9 cellular contexts compared by ENCODE assay signal in the genomic region with DNA sequence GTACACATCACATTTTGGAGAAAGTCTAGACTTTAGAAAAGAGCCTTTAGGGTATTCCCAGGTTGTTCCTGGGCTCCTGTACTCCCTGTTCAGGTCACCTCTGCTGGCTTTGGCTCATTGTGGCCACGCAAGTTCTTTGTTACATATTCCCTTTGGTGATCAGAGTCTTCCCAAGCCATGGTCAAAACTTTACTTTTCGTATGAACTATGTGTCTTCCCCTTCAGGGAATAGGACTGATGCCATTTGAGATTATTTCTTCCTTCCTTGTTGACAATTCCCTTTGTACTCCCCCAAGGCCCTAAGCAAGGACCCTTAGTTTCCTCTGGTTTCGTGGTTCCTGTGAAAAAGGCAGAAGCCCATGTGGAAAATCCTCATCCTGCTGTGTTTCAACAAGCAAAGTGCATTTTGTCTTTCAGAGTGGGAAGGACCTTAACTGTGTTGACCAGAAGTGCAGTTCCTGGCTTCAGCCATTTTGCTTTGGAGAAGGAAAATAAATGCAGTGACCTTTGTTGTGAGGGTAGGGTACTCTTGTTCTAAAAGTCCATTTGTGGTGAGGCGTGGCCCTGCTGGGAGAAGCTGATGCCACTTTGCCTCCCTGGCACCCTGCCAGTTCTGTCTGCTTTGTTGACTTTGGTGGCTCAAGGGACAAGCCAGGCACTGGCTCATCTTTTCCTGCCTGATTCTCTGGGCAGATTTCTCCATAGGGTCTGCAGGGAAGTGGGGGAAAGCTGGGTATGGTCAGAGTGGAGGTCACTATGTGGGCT. TPM values are rescaled to one million over a fixed set of nuclear protein-coding genes. Genes with fewer than 3 reads are reported as not detected.
DNase-seq lines count a peak whose midpoint lies in the region; ATAC-seq, FAIRE-seq and TF ChIP-seq lines count a peak whose summit lies in the region.
"Had no signal": no experiment of that assay in that cellular context is flagged by ENCODE, and none has a peak within 500 bp of the region (broad histone marks: within the 10 kb centered on the region; RNA-seq: fewer than 3 reads in every experiment).

No MANE protein-coding gene starts in this region.

- no peak overlapping the region for H2AFZ ChIP-seq in HCT116 (ENCODE audit: low read depth, low read length, poor library complexity, severe bottlenecking)

- no peak for TF ChIP-seq POLR2A in HCT116 (IDR thresholded peaks at IDR 0.05; ENCODE audit: borderline replicate concordance, extremely low read depth, insufficient read depth, insufficient read length)

- ATAC-seq in HCT116 (peak; percentile 63), Right ventricle myocardium inferior (peak; percentile 45), sciatic nerve (peak; percentile 27), T-cell (replicated peaks in 1 of 4) (no peak)

- peaks cover 81% of the 10 kb centered on the region for H3K79me2 ChIP-seq in HCT116 (ENCODE audit: insufficient read depth, low read length)

- TF ChIP-seq CTCF in HCT116 (IDR thresholded peaks at IDR 0.05 in 2 of 3, conservative IDR thresholded peaks at IDR 0.05 in 1 of 3; ENCODE audit: borderline replicate concordance in 1 of 3, insufficient read depth in 1 of 3, low read depth in 2 of 3, low read length in 2 of 3), result no peak
- no peak for TF ChIP-seq CTCF in GM13976 (IDR thresholded peaks at IDR 0.05; ENCODE audit: borderline replicate concordance, control extremely low read depth, extremely low read depth, insufficient read depth, missing control alignments)

- H3K4me1 Mint-ChIP-seq in CD4-positive, alpha-beta memory T cell, result peaks cover 4 to 13% (median 9%) of the 10 kb centered on the region in 4 donors
- peaks cover 4 to 5% (median 5%) of the 10 kb centered on the region in 3 donors for H3K4me1 Mint-ChIP-seq in T-cell

- H3K36me3 ChIP-seq in HCT116 (ENCODE audit: control insufficient read depth in 1 of 2, insufficient read depth in 2 of 2, low read length in 2 of 2), result no peaks in the 10 kb centered on the region
- H3K36me3 ChIP-seq in CD4-positive, alpha-beta memory T cell (ENCODE audit: insufficient read depth, low read length), result no peaks in the 10 kb centered on the region

- H3K27ac ChIP-seq in HCT116 (ENCODE audit: low read depth, low read length), result peak overlapping the region; percentile 41
- H3K27ac ChIP-seq in CD4-positive, alpha-beta memory T cell (ENCODE audit: low read depth, low read length), result no peak overlapping the region

- in situ Hi-C loops in GM13976 (cut with MboI; ENCODE audit: low sequenced_read_pairs, unreplicated experiment), result no loop called here

- RAD21 ChIA-PET in HCT116 (lab: Charles Lee; ENCODE audit: low non-redundant PET in 1 of 2, low total read pairs in 2 of 2, uncharacterized antibody in 2 of 2, unreplicated experiment in 2 of 2), result interaction anchor here in 1 of 2 experiments (1.0 kb wide), 1 partner anchor 56 kb away, joined by 3 read pairs; a partner anchor contains a TSS

- no peak for TF ChIP-seq RAD21 in HCT116 (IDR thresholded peaks at IDR 0.05; ENCODE audit: low read depth)

- no peak overlapping the region for H3K4me3 Mint-ChIP-seq in CD4-positive, alpha-beta memory T cell
- no peak overlapping the region for H3K4me3 Mint-ChIP-seq in T-cell

- H3K9me2 ChIP-seq in HCT116 (ENCODE audit: insufficient read depth), result no peaks in the 10 kb centered on the region

- peaks cover 5% of the 10 kb centered on the region; the same call in 1 of the 2 replicates for H4K20me1 ChIP-seq in HCT116 (ENCODE audit: insufficient read depth)

- peaks cover 23 to 28% of the 10 kb centered on the region in 2 experiments for H3K4me1 ChIP-seq in HCT116 (ENCODE audit: control insufficient read depth in 1 of 2, insufficient read depth in 2 of 2, low read length in 2 of 2)
- peaks cover 6% of the 10 kb centered on the region for H3K4me1 ChIP-seq in CD4-positive, alpha-beta memory T cell (ENCODE audit: insufficient read depth, low read length)

- no peak for FAIRE-seq in urothelium cell line (lab: Jason Lieb, UNC)

- POLR2A ChIA-PET in HCT116 (lab: Charles Lee) (no interaction called here), T-cell (lab: Charles Lee) (interaction anchor here in 1 of 2 donors (0.6 kb wide), 1 partner anchor 11 kb away, joined by 3 read pairs; no protein-coding TSS in a partner anchor)
- POLR2A ChIA-PET in CD4-positive, alpha-beta memory T cell (lab: Charles Lee; ENCODE audit: partially characterized antibody), result interaction anchor here (0.7 to 1.0 kb wide), 2 partner anchors 9 to 57 kb away, joined by 3 to 4 read pairs; no protein-coding TSS in a partner anchor

- no peaks in the 10 kb centered on the region for H3K27me3 ChIP-seq in HCT116 (ENCODE audit: insufficient read depth, low read length)
- no peaks in the 10 kb centered on the region for H3K27me3 ChIP-seq in CD4-positive, alpha-beta memory T cell (ENCODE audit: insufficient read depth, low read length)

- peak overlapping the region; percentile 59 for H3K4me2 ChIP-seq in HCT116 (ENCODE audit: low read length)

- H3K27ac Mint-ChIP-seq in CD4-positive, alpha-beta memory T cell, result peak overlapping the region in 1 of 7 donors; percentile 15
- no peak overlapping the region for H3K27ac Mint-ChIP-seq in T-cell
- H3K27ac Mint-ChIP-seq: activated T-helper 2 cell treated with anti-CD3 and anti-CD28 coated beads, Interferon-gamma antibody, Interleukin-2, Interleukin-4, amounts not matched to agents 10 μg/mL and 5 μg/mL and 100 μg/mL, durations not matched to agents 14 hours and 24 hours and 36 hours had no signal

- H3K9me3 Mint-ChIP-seq in CD4-positive, alpha-beta memory T cell, result no peaks in the 10 kb centered on the region
- no peaks in the 10 kb centered on the region for H3K9me3 Mint-ChIP-seq in T-cell

- H3K4me3 ChIP-seq in HCT116 (replicated peaks in 1 of 2; ENCODE audit: low read depth in 1 of 2, low read length in 2 of 2), result peak overlapping the region in 1 of 2 experiments; percentile 8; a peak in 1 of 4 replicates
- no peak overlapping the region for H3K4me3 ChIP-seq in CD4-positive, alpha-beta memory T cell (ENCODE audit: low read length in 2 of 2)

- no peak overlapping the region for H3K9ac ChIP-seq in HCT116 (ENCODE audit: low read length)

- no peaks in the 10 kb centered on the region for H3K9me3 ChIP-seq in HCT116 (ENCODE audit: control insufficient read depth in 1 of 2, insufficient read depth in 1 of 2, low read depth in 1 of 2, low read length in 2 of 2)
- no peaks in the 10 kb centered on the region for H3K9me3 ChIP-seq in CD4-positive, alpha-beta memory T cell (ENCODE audit: control insufficient read depth in 1 of 2, low read length in 2 of 2)

- DNase-seq in HCT116 (ENCODE audit: low read depth, low spot score), result peak; percentile 40
- peak; percentile 38 for DNase-seq in NCI-H460 (ENCODE audit: extremely low read depth, low read depth)
- peak; percentile 84 for DNase-seq in Right ventricle myocardium inferior (ENCODE audit: missing footprints)
- DNase-seq in sciatic nerve (ENCODE audit: low spot score), result peak; percentile 78
- DNase-seq in CD4-positive, alpha-beta memory T cell, result no peak
- no peak for DNase-seq in T-cell
- no peak for DNase-seq in GM13976 (ENCODE audit: low spot score)
- no peak for DNase-seq in urothelium cell line (ENCODE audit: low spot score)

- H3K27me3 Mint-ChIP-seq in CD4-positive, alpha-beta memory T cell, result no peaks in the 10 kb centered on the region
- no peaks in the 10 kb centered on the region for H3K27me3 Mint-ChIP-seq in T-cell

- intact Hi-C loops in HCT116 (cut with micrococcal nuclease) (no loop called here), Right ventricle myocardium inferior (cut with DNase I) (no loop called here), sciatic nerve (cut with DNase I) (loop anchor here (10.0 kb wide), 1 partner anchor 51 kb away; no protein-coding TSS in a partner anchor)
- intact Hi-C loops in CD4-positive, alpha-beta memory T cell (cut with micrococcal nuclease), result no loop called here

- BruUV-seq in HCT116 (replicated peaks; lab: Mats Ljungman, UMichigan), result no TSS peak

- CTCF ChIA-PET in HCT116 (lab: Charles Lee) (no interaction called here), T-cell (lab: Charles Lee) (interaction anchor here (0.5 to 0.7 kb wide), 5 partner anchors 18 to 71 kb away, joined by 3 to 5 read pairs (median 5); no protein-coding TSS in a partner anchor)
- CTCF ChIA-PET in CD4-positive, alpha-beta memory T cell (lab: Charles Lee; ENCODE audit: partially characterized antibody), result interaction anchor here (0.7 to 1.1 kb wide), 2 partner anchors 8 to 56 kb away, joined by 3 read pairs; no protein-coding TSS in a partner anchor

- H3K36me3 Mint-ChIP-seq in CD4-positive, alpha-beta memory T cell, result no peaks in the 10 kb centered on the region
- H3K36me3 Mint-ChIP-seq in T-cell, result peaks cover 5% of the 10 kb centered on the region

TF ChIP-seq in HCT116, 20 proteins besides CTCF, POLR2A, EP300 and RAD21 (continues in another document):
- peak; percentile 42; the same call in 1 of the 2 replicates for TF ChIP-seq POLR2AphosphoS5 (IDR thresholded peaks at IDR 0.05; ENCODE audit: low read depth, low read length)
- 0 out of 2 replicates have a peak, but pooled peaks have one; percentile 32 for TF ChIP-seq SRF (IDR thresholded peaks at IDR 0.05; ENCODE audit: low read depth)
- TF ChIP-seq, protein P1, sequence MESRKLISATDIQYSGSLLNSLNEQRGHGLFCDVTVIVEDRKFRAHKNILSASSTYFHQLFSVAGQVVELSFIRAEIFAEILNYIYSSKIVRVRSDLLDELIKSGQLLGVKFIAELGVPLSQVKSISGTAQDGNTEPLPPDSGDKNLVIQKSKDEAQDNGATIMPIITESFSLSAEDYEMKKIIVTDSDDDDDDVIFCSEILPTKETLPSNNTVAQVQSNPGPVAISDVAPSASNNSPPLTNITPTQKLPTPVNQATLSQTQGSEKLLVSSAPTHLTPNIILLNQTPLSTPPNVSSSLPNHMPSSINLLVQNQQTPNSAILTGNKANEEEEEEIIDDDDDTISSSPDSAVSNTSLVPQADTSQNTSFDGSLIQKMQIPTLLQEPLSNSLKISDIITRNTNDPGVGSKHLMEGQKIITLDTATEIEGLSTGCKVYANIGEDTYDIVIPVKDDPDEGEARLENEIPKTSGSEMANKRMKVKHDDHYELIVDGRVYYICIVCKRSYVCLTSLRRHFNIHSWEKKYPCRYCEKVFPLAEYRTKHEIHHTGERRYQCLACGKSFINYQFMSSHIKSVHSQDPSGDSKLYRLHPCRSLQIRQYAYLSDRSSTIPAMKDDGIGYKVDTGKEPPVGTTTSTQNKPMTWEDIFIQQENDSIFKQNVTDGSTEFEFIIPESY (IDR thresholded peaks at IDR 0.05; ENCODE audit: extremely low read depth, insufficient replicate concordance, low read length), result no peak
- TF ChIP-seq FOSL1 (IDR thresholded peaks at IDR 0.05; ENCODE audit: low read depth), result 0 out of 2 replicates have a peak, but pooled peaks have one; percentile 31
- TF ChIP-seq SP1 (IDR thresholded peaks at IDR 0.05; ENCODE audit: low read depth), result peak; percentile 36; the same call in 1 of the 2 replicates
- TF ChIP-seq ZNF274 (IDR thresholded peaks at IDR 0.05; ENCODE audit: low read depth, low read length), result no peak

RNA-seq across cellular contexts. Expression of a gene that starts 55.1 kb away (rescaled TPM):
- total RNA-seq in HCT116 (2021; ENCODE audit: unreplicated experiment) (48.2 TPM), Right ventricle myocardium inferior (27.2 TPM), sciatic nerve (24.6 TPM), T-cell (1 to 10 TPM; 5.5 to 7.8 (median 7.5) TPM)
- polyA plus RNA-seq in HCT116 (2012), result 33.8 and 38.2 TPM in 2 replicates
- total RNA-seq in NCI-H460 (2014; rRNA removed; shearing (Covaris generic)), result 11.6 and 11.8 TPM in 2 replicates
- 11.0 and 22.0 TPM in 2 replicates for polyA plus RNA-seq in NCI-H460 (2014; cell fraction: nucleus; rRNA removed)
- total RNA-seq in CD4-positive, alpha-beta memory T cell, result 1 to 10 TPM; 6.0 to 6.2 TPM
- polyA plus RNA-seq in CD4-positive, alpha-beta memory T cell, result 1 to 10 TPM; 3.4 to 9.5 TPM

Comparison
In these comparisons a context has a peak if more than half of its experiments do, and no peak if none do; other contexts are left out.
1. ATAC-seq: peak in HCT116 (single experiment), Right ventricle myocardium inferior (single experiment) and sciatic nerve (single experiment); none in T-cell (0 of 4).
2. DNase-seq: peak in HCT116 (single experiment), NCI-H460 (single experiment), Right ventricle myocardium inferior (single experiment) and sciatic nerve (single experiment); none in CD4-positive, alpha-beta memory T cell (0 of 5), T-cell (0 of 34), GM13976 (single experiment) and urothelium cell line (single experiment).